Comparison of ENCODE assay signal across 1 cellular context in the genomic region with DNA sequence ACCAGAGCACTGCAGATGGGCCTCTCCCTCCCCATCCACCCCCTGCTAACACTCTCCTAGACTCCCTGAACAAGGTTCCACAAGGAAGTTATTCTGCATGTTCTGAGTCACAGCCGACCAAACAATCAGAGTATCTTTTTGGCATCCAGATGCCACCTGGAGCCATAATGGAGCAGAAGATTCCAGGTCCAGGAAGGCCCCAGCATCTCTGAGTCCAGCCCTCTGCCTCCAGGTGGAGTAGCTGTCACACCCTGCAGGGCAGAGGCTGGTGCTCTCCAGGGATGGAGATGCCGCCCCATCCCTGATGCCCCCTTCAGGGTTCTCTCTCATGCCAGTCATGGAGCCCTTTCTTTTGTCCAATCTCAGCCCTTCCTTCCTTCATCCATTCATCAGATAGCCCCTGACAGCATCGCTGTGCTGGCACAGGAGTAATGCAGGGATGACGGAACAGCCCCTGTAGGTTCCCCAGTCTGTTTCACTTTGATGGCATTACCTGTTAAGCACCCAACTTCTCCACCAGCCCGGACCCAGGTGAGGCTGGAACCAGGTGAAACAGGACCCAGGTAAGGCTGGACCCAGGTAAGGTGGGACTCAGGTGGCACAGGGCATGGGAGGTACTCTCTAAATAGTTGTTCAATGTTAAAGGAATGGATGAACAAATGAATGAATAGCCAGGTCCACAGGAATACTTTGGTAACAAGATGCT.
TF ChIP-seq lines count a peak whose summit lies in the region.

No MANE protein-coding gene starts in this region.

TF ChIP-seq in HCT116, 20 proteins besides CTCF, POLR2A, EP300 and RAD21:
- no peak for TF ChIP-seq EGR1 (IDR thresholded peaks at IDR 0.05; ENCODE audit: low read depth)
- no peak for TF ChIP-seq FOSL1 (IDR thresholded peaks at IDR 0.05; ENCODE audit: low read depth)
- TF ChIP-seq, protein P1, sequence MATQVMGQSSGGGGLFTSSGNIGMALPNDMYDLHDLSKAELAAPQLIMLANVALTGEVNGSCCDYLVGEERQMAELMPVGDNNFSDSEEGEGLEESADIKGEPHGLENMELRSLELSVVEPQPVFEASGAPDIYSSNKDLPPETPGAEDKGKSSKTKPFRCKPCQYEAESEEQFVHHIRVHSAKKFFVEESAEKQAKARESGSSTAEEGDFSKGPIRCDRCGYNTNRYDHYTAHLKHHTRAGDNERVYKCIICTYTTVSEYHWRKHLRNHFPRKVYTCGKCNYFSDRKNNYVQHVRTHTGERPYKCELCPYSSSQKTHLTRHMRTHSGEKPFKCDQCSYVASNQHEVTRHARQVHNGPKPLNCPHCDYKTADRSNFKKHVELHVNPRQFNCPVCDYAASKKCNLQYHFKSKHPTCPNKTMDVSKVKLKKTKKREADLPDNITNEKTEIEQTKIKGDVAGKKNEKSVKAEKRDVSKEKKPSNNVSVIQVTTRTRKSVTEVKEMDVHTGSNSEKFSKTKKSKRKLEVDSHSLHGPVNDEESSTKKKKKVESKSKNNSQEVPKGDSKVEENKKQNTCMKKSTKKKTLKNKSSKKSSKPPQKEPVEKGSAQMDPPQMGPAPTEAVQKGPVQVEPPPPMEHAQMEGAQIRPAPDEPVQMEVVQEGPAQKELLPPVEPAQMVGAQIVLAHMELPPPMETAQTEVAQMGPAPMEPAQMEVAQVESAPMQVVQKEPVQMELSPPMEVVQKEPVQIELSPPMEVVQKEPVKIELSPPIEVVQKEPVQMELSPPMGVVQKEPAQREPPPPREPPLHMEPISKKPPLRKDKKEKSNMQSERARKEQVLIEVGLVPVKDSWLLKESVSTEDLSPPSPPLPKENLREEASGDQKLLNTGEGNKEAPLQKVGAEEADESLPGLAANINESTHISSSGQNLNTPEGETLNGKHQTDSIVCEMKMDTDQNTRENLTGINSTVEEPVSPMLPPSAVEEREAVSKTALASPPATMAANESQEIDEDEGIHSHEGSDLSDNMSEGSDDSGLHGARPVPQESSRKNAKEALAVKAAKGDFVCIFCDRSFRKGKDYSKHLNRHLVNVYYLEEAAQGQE (IDR thresholded peaks at IDR 0.05; ENCODE audit: low read depth) = no peak
- TF ChIP-seq SP1 (IDR thresholded peaks at IDR 0.05; ENCODE audit: low read depth) = no peak
- TF ChIP-seq ELF1 (IDR thresholded peaks at IDR 0.05; ENCODE audit: borderline replicate concordance, low read depth) = no peak
TF ChIP-seq in HCT116: peak in this region for 0.
